ENCODE assay signal across 8 cellular contexts in genomic region chr17:48626470-48627241, GRCh38. TPM values are rescaled to one million over a fixed set of nuclear protein-coding genes. Genes with fewer than 3 reads are reported as not detected.
A peak's percentile ranks its signal among the peaks of the same experiment; 100 is the strongest.
DNase-seq lines count a peak whose midpoint lies in the region; ATAC-seq and TF ChIP-seq lines count a peak whose summit lies in the region.

No MANE protein-coding gene starts in this region.

- H3K9me3 ChIP-seq in HAP-1 (no peaks in the 10 kb centered on the region), breast epithelium (no peaks in the 10 kb centered on the region), sigmoid colon (no peaks in the 10 kb centered on the region), OCI-LY7 (ENCODE audit: low read length) (no peaks in the 10 kb centered on the region)

- WGBS in sigmoid colon, 2 donors: 2 to 5% methylated on average over 38 of the region's 38 CpGs

- TF ChIP-seq CTCF in breast epithelium (IDR thresholded peaks at IDR 0.05) (no peak), sigmoid colon (IDR thresholded peaks at IDR 0.05) (no peak), OCI-LY7 (conservative IDR thresholded peaks at IDR 0.05; ENCODE audit: low read length) (no peak), foreskin keratinocyte (conservative IDR thresholded peaks at IDR 0.05) (no peak)

- no peaks in the 10 kb centered on the region for H4K20me1 ChIP-seq in OCI-LY7 (ENCODE audit: insufficient read depth, low read length)

- H3K27ac ChIP-seq in breast epithelium: no peak overlapping the region
- H3K27ac ChIP-seq in sigmoid colon: no peak overlapping the region
- H3K27ac ChIP-seq in OCI-LY7 (ENCODE audit: low read depth, low read length, poor library complexity, severe bottlenecking): no peak overlapping the region
- no peak overlapping the region for H3K27ac ChIP-seq in foreskin keratinocyte

- TF ChIP-seq POLR2A in breast epithelium (IDR thresholded peaks at IDR 0.05) (no peak), sigmoid colon (IDR thresholded peaks at IDR 0.05) (no peak)

- H3K27me3 ChIP-seq in HAP-1 (ENCODE audit: low read depth): peaks cover 82% of the 10 kb centered on the region
- peaks cover 16 to 100% of the 10 kb centered on the region in 2 donors for H3K27me3 ChIP-seq in breast epithelium
- H3K27me3 ChIP-seq in sigmoid colon: peaks cover 77 to 100% (median 99%) of the 10 kb centered on the region in 3 donors
- H3K27me3 ChIP-seq in foreskin keratinocyte: peaks cover 100% of the 10 kb centered on the region

- H3K79me2 ChIP-seq in OCI-LY7 (ENCODE audit: insufficient read depth, low read depth, low read length): no peaks in the 10 kb centered on the region

- BruUV-seq in OCI-LY7 (replicated peaks; lab: Mats Ljungman, UMichigan): no TSS peak

- H3K9me2 ChIP-seq in OCI-LY7 (ENCODE audit: insufficient read depth, low read length): no peaks in the 10 kb centered on the region

- CTCF ChIA-PET in OCI-LY7 (lab: Charles Lee; ENCODE audit: unreplicated experiment): no interaction called here

- POLR2A ChIA-PET in OCI-LY7 (lab: Charles Lee): no interaction called here

- no peak for ATAC-seq in foreskin keratinocyte
- ATAC-seq in GM18517 (IDR thresholded peaks at IDR 0.05; ENCODE audit: unreplicated experiment): no peak

- intact Hi-C loops in breast epithelium (cut with DNase I; ENCODE audit: low total_unique reads) (no loop called here), sigmoid colon (cut with DNase I) (no loop called here), OCI-LY7 (cut with micrococcal nuclease; ENCODE audit: unreplicated experiment) (no loop called here)

- TF ChIP-seq EP300 in sigmoid colon (IDR thresholded peaks at IDR 0.05): no peak

- H3K4me3 ChIP-seq in HAP-1 (peak overlapping the region; percentile 39), breast epithelium (peak overlapping the region; percentile 41 to 67 (median 47)), sigmoid colon (peak overlapping the region in 3 of 4 donors; percentile 31 to 45 (median 32)), OCI-LY7 (ENCODE audit: low read depth, low read length, poor library complexity, severe bottlenecking) (no peak overlapping the region)

- in situ Hi-C loops in HAP-1 (cut with MboI; ENCODE audit: low sequenced_read_pairs): no loop called here

- no peak overlapping the region for H3K4me2 ChIP-seq in OCI-LY7 (ENCODE audit: low read length)

- no peak overlapping the region for H2AFZ ChIP-seq in OCI-LY7 (ENCODE audit: low read length)

- DNase-seq in HAP-1 (ENCODE audit: low spot score in 2 of 2) (peak in 1 of 2 experiments; percentile 63), RKO (ENCODE audit: low spot score) (peak; percentile 97), breast epithelium (ENCODE audit: low spot score in 2 of 2) (no peak), sigmoid colon (no peak), NCI-H2029 treated with DMSO at 0.1 percent for 48 hours (lab: John Stamatoyannopoulos, UW) (no peak), OCI-LY7 (ENCODE audit: low spot score) (no peak), foreskin keratinocyte (no peak)

- H3K4me1 ChIP-seq in HAP-1 (no peaks in the 10 kb centered on the region), breast epithelium (peaks cover 14 to 18% of the 10 kb centered on the region in 2 donors), sigmoid colon (peaks cover 0 to 26% (median 24%) of the 10 kb centered on the region in 4 donors), OCI-LY7 (ENCODE audit: insufficient read depth, low read length, poor library complexity, severe bottlenecking) (no peaks in the 10 kb centered on the region), foreskin keratinocyte (no peaks in the 10 kb centered on the region)

- no peaks in the 10 kb centered on the region for H3K36me3 ChIP-seq in HAP-1 (replicated peaks)
- no peaks in the 10 kb centered on the region for H3K36me3 ChIP-seq in breast epithelium
- H3K36me3 ChIP-seq in sigmoid colon: no peaks in the 10 kb centered on the region
- no peaks in the 10 kb centered on the region for H3K36me3 ChIP-seq in OCI-LY7 (ENCODE audit: insufficient read depth, low read length)

RNA-seq across cellular contexts. Expression of gene HOXB9, which starts 0.5 kb away (rescaled TPM):
- total RNA-seq in breast epithelium: under 1 TPM; 0.32 to 0.44 (median 0.33) TPM
- total RNA-seq in sigmoid colon: under 1 TPM in 1 of 4 donors, not detected in 3; 0.28 TPM
- polyA plus RNA-seq in sigmoid colon: 10 to 100 TPM; 16.2 to 52.1 (median 19.9) TPM
- not detected in 2 replicates for total RNA-seq in OCI-LY7 (2014; rRNA removed; shearing (Covaris generic))
- not detected in 2 replicates for total RNA-seq in OCI-LY7 (2022)
- not detected in 2 replicates for total RNA-seq in foreskin keratinocyte
- polyA plus RNA-seq in foreskin keratinocyte: not detected in 2 replicates

RNA-seq across cellular contexts. Expression of gene HOXB8, which starts 11.6 kb away (rescaled TPM):
- 1 to 10 TPM in 2 of 3 donors, under 1 TPM in 1; 0.59 to 4.6 (median 4.6) TPM for total RNA-seq in breast epithelium
- total RNA-seq in sigmoid colon: under 1 TPM in 1 of 4 donors, not detected in 3; 0.68 TPM
- polyA plus RNA-seq in sigmoid colon: 1 to 10 TPM; 2.1 to 3.4 (median 2.4) TPM
- total RNA-seq in OCI-LY7 (2014; rRNA removed; shearing (Covaris generic)): not detected in 2 replicates
- not detected in 2 replicates for total RNA-seq in OCI-LY7 (2022)
- total RNA-seq in foreskin keratinocyte: not detected in 2 replicates
- not detected in 2 replicates for polyA plus RNA-seq in foreskin keratinocyte

RNA-seq across cellular contexts. Expression of gene HOXB7, which starts 15.8 kb away (rescaled TPM):
- 10 to 100 TPM in 1 of 3 donors, 1 to 10 TPM in 2; 1.5 to 16.8 (median 4.3) TPM for total RNA-seq in breast epithelium
- 1 to 10 TPM; 1.1 to 6.6 (median 3.4) TPM for total RNA-seq in sigmoid colon
- polyA plus RNA-seq in sigmoid colon: 10 to 100 TPM; 21.3 to 67.3 (median 43.0) TPM
- 6.3 and 9.2 TPM in 2 replicates for total RNA-seq in OCI-LY7 (2014; rRNA removed; shearing (Covaris generic))
- total RNA-seq in OCI-LY7 (2022): 16.3 and 17.0 TPM in 2 replicates
- total RNA-seq in foreskin keratinocyte: 0.28 and 0.54 TPM in 2 replicates
- polyA plus RNA-seq in foreskin keratinocyte: 0.37 and 0.81 TPM in 2 replicates

RNA-seq across cellular contexts. Expression of gene HOXB6, which starts 21.9 kb away (rescaled TPM):
- total RNA-seq in breast epithelium: 10 to 100 TPM in 2 of 3 donors, 1 to 10 TPM in 1; 1.0 to 24.9 (median 18.2) TPM
- total RNA-seq in sigmoid colon: 10 to 100 TPM in 3 of 4 donors, 1 to 10 TPM in 1; 6.7 to 10.5 (median 10.3) TPM
- polyA plus RNA-seq in sigmoid colon: 10 to 100 TPM in 2 of 3 donors, 1 to 10 TPM in 1; 6.0 to 28.5 (median 10.2) TPM
- 0.41 TPM in 1 of 2 replicates, not detected in the other for total RNA-seq in OCI-LY7 (2014; rRNA removed; shearing (Covaris generic))
- not detected in 2 replicates for total RNA-seq in OCI-LY7 (2022)
- total RNA-seq in foreskin keratinocyte: not detected in 2 replicates
- not detected in 2 replicates for polyA plus RNA-seq in foreskin keratinocyte

RNA-seq across cellular contexts. Expression of gene HOXB5, which starts 33.1 kb away (rescaled TPM):
- total RNA-seq in breast epithelium: 1 to 10 TPM in 2 of 3 donors, under 1 TPM in 1; 0.44 to 2.0 (median 1.4) TPM
- total RNA-seq in sigmoid colon: 1 to 10 TPM; 1.5 to 2.5 (median 2.1) TPM
- polyA plus RNA-seq in sigmoid colon: 10 to 100 TPM in 1 of 3 donors, 1 to 10 TPM in 2; 3.2 to 13.9 (median 4.2) TPM
- not detected in 2 replicates for total RNA-seq in OCI-LY7 (2014; rRNA removed; shearing (Covaris generic))
- not detected in 2 replicates for total RNA-seq in OCI-LY7 (2022)
- not detected in 2 replicates for total RNA-seq in foreskin keratinocyte
- polyA plus RNA-seq in foreskin keratinocyte: not detected in 2 replicates
